ENCODE assay signal across 17 cellular contexts in genomic region chr6:68728580-68728979, GRCh38.
DNase-seq lines count a peak whose midpoint lies in the region; ATAC-seq, FAIRE-seq and TF ChIP-seq lines count a peak whose summit lies in the region.
"Had no signal": no experiment of that assay in that cellular context is flagged by ENCODE, and none has a peak within 500 bp of the region (broad histone marks: within the 10 kb centered on the region; RNA-seq: fewer than 3 reads in every experiment).

No MANE protein-coding gene starts in this region.

- TF ChIP-seq CTCF in SK-N-SH (IDR thresholded peaks at IDR 0.05) = no peak
- TF ChIP-seq CTCF in right lobe of liver (IDR thresholded peaks at IDR 0.05) = no peak

- DNase-seq in SK-N-SH = no peak
- DNase-seq in SK-N-MC (ENCODE audit: low read depth, low spot score) = no peak
- no peak for DNase-seq in frontal cortex (ENCODE audit: low spot score in 2 of 2)
- DNase-seq in right lobe of liver = no peak
- DNase-seq in DMS53 treated with DMSO at 0.1 percent for 48 hours (lab: John Stamatoyannopoulos, UW; ENCODE audit: unreplicated experiment) = no peak
- DNase-seq in ACHN = no peak
- DNase-seq: 8988T; BE2C; CD4-positive, CD25-positive, alpha-beta regulatory T cell; CD8-positive, alpha-beta memory T cell; COR-L47; DMS153; GF-D8; GM23248 had no signal

- H3K36me3 ChIP-seq in SK-N-SH (replicated peaks in 1 of 2; ENCODE audit: control insufficient read depth in 1 of 2, insufficient read depth in 2 of 2, low read length in 1 of 2) (no peaks in the 10 kb centered on the region), SK-N-MC (ENCODE audit: insufficient read depth, low read length) (no peaks in the 10 kb centered on the region), right lobe of liver (no peaks in the 10 kb centered on the region)
- H3K36me3 ChIP-seq: BE2C, HAP-1 had no signal

- H3K27me3 ChIP-seq in SK-N-SH (ENCODE audit: insufficient read depth) (no peaks in the 10 kb centered on the region), right lobe of liver (no peaks in the 10 kb centered on the region)
- H3K27me3 ChIP-seq: BE2C had no signal

- H3K4me3 ChIP-seq in SK-N-SH (ENCODE audit: low read depth in 2 of 2, low read length in 1 of 2) (no peak overlapping the region), SK-N-MC (peak overlapping the region; percentile 25; the same call in 1 of the 2 replicates), right lobe of liver (no peak overlapping the region)
- H3K4me3 ChIP-seq: GM23248, HAP-1 had no signal

- H3F3A ChIP-seq in SK-N-SH (replicated peaks; ENCODE audit: insufficient read depth) = no peaks in the 10 kb centered on the region

- no peak for TF ChIP-seq POLR2A in right lobe of liver (IDR thresholded peaks at IDR 0.05)

- intact Hi-C loops in right lobe of liver (cut with DNase I) = no loop called here

- no peak for TF ChIP-seq EP300 in SK-N-SH (IDR thresholded peaks at IDR 0.05; ENCODE audit: borderline replicate concordance in 1 of 2, low read depth in 1 of 2, low read length in 1 of 2)

- H3K9me2 ChIP-seq in SK-N-SH = no peaks in the 10 kb centered on the region

- H3K9me3 ChIP-seq in SK-N-SH (no peaks in the 10 kb centered on the region), SK-N-MC (ENCODE audit: low read depth, low read length) (no peaks in the 10 kb centered on the region), right lobe of liver (no peaks in the 10 kb centered on the region)
- H3K9me3 ChIP-seq: BE2C, HAP-1 had no signal

- H3K4me1 ChIP-seq in SK-N-SH (ENCODE audit: control insufficient read depth in 1 of 2, insufficient read depth in 2 of 2, low read depth in 1 of 2, low read length in 1 of 2) = peaks cover 0 to 15% of the 10 kb centered on the region in 2 experiments; a peak in 3 of 4 replicates
- peaks cover 0 to 31% (median 2%) of the 10 kb centered on the region in 4 donors for H3K4me1 ChIP-seq in right lobe of liver
- H3K4me1 ChIP-seq: HAP-1 had no signal

- 44% methylated on average over 3 of the region's 3 CpGs for WGBS in SK-N-SH (ENCODE audit: low lambda C conversion rate)
- WGBS in right lobe of liver (ENCODE audit: insufficient coverage, low coverage, low lambda C conversion rate, missing lambda C conversion rate) = 27% methylated on average over 3 of the region's 3 CpGs

- no peak overlapping the region for H3K9ac ChIP-seq in SK-N-SH
- no peak overlapping the region for H3K9ac ChIP-seq in SK-N-MC (ENCODE audit: insufficient read length)
- H3K9ac ChIP-seq: GM23248 had no signal

- no peaks in the 10 kb centered on the region for H3K79me2 ChIP-seq in SK-N-SH (ENCODE audit: insufficient read depth)

- H3K27ac ChIP-seq in SK-N-SH (ENCODE audit: low read depth in 2 of 2, low read length in 1 of 2) = peak overlapping the region in 1 of 2 experiments; percentile 55; a peak in 1 of 4 replicates
- H3K27ac ChIP-seq in SK-N-MC = peak overlapping the region; percentile 19; the same call in 1 of the 2 replicates
- H3K27ac ChIP-seq in right lobe of liver = peak overlapping the region in 1 of 3 donors; percentile 31
- H3K27ac ChIP-seq: GM23248 had no signal

- no peaks in the 10 kb centered on the region for H4K20me1 ChIP-seq in SK-N-SH (ENCODE audit: insufficient read depth)

- no peak overlapping the region for H2AFZ ChIP-seq in SK-N-SH (ENCODE audit: low read depth)
- H2AFZ ChIP-seq: GM23248 had no signal

- no peak for TF ChIP-seq RAD21 in SK-N-SH (IDR thresholded peaks at IDR 0.05; ENCODE audit: low read length)

- POLR2A ChIA-PET in SK-N-SH (lab: Yijun Ruan, JAX) = no interaction called here

- H3K4me2 ChIP-seq in SK-N-SH = no peak overlapping the region

- ATAC-seq in SK-N-SH treated with all-trans-retinoic acid at 6 μM for 48 hours (no peak), right lobe of liver (peak; percentile 38 to 78 (median 55)), HG03139 (IDR thresholded peaks at IDR 0.05; ENCODE audit: unreplicated experiment) (no peak)

- in situ Hi-C loops in ACHN (cut with HindIII; ENCODE audit: low pct_ligation_motif_present, low pct_unique_long_range_greater_than_20kb, low sequenced_read_pairs) = no loop called here

- CTCF ChIA-PET in SK-N-SH (lab: Yijun Ruan, JAX) = interaction anchor here (1.0 kb wide), 1 partner anchor 50 kb away, joined by 3 read pairs; no protein-coding TSS in a partner anchor

- FAIRE-seq in frontal cortex (lab: Jason Lieb, UNC) = peak; percentile 26

TF ChIP-seq in SK-N-SH, 30 proteins besides CTCF, POLR2A, EP300 and RAD21:
- TF ChIP-seq POLR2AphosphoS5 (IDR thresholded peaks at IDR 0.05; ENCODE audit: low read depth, low read length) (no peak), MXI1 (IDR thresholded peaks at IDR 0.05; ENCODE audit: low read depth, low read length) (0 out of 2 replicates have a peak, but pooled peaks have one; percentile 25), NFIC (IDR thresholded peaks at IDR 0.05; ENCODE audit: borderline replicate concordance) (no peak)

TF ChIP-seq in SK-N-SH treated with all-trans-retinoic acid at 6 μM for 48 hours, 23 proteins besides CTCF, POLR2A, EP300 and RAD21:
- TF ChIP-seq SNAI2 (CRISPR knock-in tag; IDR thresholded peaks at IDR 0.05) (no peak), ZNF70 (CRISPR knock-in tag; IDR thresholded peaks at IDR 0.05) (no peak), ARNTL (CRISPR knock-in tag; IDR thresholded peaks at IDR 0.05; ENCODE audit: borderline replicate concordance, low read depth) (no peak), ZFP3 (CRISPR knock-in tag; IDR thresholded peaks at IDR 0.05) (no peak), ZNF8 (CRISPR knock-in tag; IDR thresholded peaks at IDR 0.05) (no peak), CSDC2 (CRISPR knock-in tag; IDR thresholded peaks at IDR 0.05) (no peak), ISL1 (CRISPR knock-in tag; IDR thresholded peaks at IDR 0.05) (no peak), ESRRG (CRISPR knock-in tag; IDR thresholded peaks at IDR 0.05) (no peak), RARB (CRISPR knock-in tag; IDR thresholded peaks at IDR 0.05) (no peak), CREB5 (CRISPR knock-in tag; IDR thresholded peaks at IDR 0.05; ENCODE audit: low read depth) (no peak)
- TF ChIP-seq, protein P1, sequence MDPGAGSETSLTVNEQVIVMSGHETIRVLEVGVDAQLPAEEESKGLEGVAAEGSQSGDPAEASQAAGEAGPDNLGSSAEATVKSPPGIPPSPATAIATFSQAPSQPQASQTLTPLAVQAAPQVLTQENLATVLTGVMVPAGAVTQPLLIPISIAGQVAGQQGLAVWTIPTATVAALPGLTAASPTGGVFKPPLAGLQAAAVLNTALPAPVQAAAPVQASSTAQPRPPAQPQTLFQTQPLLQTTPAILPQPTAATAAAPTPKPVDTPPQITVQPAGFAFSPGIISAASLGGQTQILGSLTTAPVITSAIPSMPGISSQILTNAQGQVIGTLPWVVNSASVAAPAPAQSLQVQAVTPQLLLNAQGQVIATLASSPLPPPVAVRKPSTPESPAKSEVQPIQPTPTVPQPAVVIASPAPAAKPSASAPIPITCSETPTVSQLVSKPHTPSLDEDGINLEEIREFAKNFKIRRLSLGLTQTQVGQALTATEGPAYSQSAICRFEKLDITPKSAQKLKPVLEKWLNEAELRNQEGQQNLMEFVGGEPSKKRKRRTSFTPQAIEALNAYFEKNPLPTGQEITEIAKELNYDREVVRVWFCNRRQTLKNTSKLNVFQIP (CRISPR knock-in tag; IDR thresholded peaks at IDR 0.05; ENCODE audit: borderline replicate concordance, low read depth) = no peak
- TF ChIP-seq, protein P2, sequence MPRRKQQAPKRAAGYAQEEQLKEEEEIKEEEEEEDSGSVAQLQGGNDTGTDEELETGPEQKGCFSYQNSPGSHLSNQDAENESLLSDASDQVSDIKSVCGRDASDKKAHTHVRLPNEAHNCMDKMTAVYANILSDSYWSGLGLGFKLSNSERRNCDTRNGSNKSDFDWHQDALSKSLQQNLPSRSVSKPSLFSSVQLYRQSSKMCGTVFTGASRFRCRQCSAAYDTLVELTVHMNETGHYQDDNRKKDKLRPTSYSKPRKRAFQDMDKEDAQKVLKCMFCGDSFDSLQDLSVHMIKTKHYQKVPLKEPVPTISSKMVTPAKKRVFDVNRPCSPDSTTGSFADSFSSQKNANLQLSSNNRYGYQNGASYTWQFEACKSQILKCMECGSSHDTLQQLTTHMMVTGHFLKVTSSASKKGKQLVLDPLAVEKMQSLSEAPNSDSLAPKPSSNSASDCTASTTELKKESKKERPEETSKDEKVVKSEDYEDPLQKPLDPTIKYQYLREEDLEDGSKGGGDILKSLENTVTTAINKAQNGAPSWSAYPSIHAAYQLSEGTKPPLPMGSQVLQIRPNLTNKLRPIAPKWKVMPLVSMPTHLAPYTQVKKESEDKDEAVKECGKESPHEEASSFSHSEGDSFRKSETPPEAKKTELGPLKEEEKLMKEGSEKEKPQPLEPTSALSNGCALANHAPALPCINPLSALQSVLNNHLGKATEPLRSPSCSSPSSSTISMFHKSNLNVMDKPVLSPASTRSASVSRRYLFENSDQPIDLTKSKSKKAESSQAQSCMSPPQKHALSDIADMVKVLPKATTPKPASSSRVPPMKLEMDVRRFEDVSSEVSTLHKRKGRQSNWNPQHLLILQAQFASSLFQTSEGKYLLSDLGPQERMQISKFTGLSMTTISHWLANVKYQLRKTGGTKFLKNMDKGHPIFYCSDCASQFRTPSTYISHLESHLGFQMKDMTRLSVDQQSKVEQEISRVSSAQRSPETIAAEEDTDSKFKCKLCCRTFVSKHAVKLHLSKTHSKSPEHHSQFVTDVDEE (CRISPR knock-in tag; IDR thresholded peaks at IDR 0.05) = no peak

Comparison
In these comparisons a context has a peak if more than half of its experiments do, and no peak if none do; other contexts are left out.
1. ATAC-seq: peak in right lobe of liver (4 of 4); none in SK-N-SH treated with all-trans-retinoic acid at 6 μM for 48 hours (single experiment) and HG03139 (single experiment).